26 cellular contexts compared by ENCODE assay signal in the genomic region with DNA sequence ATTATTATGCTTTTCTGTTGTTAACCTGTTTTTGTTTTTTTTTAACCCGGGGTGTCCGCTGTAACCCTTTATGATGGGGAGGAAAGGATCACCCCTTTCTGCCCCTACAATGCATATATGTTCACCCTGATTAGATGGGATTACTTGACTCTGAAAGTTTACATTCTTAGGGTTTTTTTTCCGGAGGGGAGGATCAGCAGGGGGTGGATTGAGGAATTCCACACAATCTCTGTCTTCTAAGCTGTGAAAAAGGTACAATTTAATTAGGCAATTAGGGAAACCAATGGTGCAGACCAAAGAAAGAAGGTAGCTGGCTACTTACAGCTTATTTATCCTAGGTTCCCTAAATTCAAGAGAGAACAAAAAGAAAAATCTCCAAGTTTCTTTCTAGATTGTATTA.
"Had no signal": no experiment of that assay in that cellular context is flagged by ENCODE, and none has a peak within 500 bp of the region (broad histone marks: within the 10 kb centered on the region; RNA-seq: fewer than 3 reads in every experiment).

No MANE protein-coding gene starts in this region.

- H3K27me3 Mint-ChIP-seq: activated B cell treated with CpG ODN at 0.5 μM for 24 hours; activated naive CD8-positive, alpha-beta T cell treated with anti-CD3 and anti-CD28 coated beads for 36 hours; effector memory CD8-positive, alpha-beta T cell; memory B cell; naive thymus-derived CD8-positive, alpha-beta T cell; stimulated activated naive B cell treated with anti-CD40 and anti-IgM and Interleukin-4, amounts not matched to agents 10 μg/mL and 1 μg/mL and 100 μg/mL, for 72 hours had no signal

- H3K4me3 ChIP-seq: adrenal gland, body of pancreas, colonic mucosa, gastroesophageal sphincter, stomach, thyroid gland, upper lobe of right lung had no signal

- H3K4me1 ChIP-seq: adrenal gland, body of pancreas, colonic mucosa, stomach, thyroid gland, upper lobe of right lung had no signal

- H3K36me3 ChIP-seq: colonic mucosa had no signal

- ATAC-seq: activated T-cell treated with anti-CD3 and anti-CD28 coated beads, Interleukin-2, amount 50 U/mL, for 72 hours; body of pancreas; effector memory CD8-positive, alpha-beta T cell; gastroesophageal sphincter; naive thymus-derived CD8-positive, alpha-beta T cell; right cardiac atrium; stimulated activated naive B cell treated with anti-CD40 and anti-IgM and Interleukin-4, amounts not matched to agents 10 μg/mL and 1 μg/mL and 100 μg/mL, for 72 hours; upper lobe of right lung had no signal

- H3K27ac Mint-ChIP-seq: activated B cell treated with CpG ODN at 0.5 μM for 24 hours; activated naive CD8-positive, alpha-beta T cell treated with anti-CD3 and anti-CD28 coated beads for 36 hours; activated T-cell treated with anti-CD3 and anti-CD28 coated beads, Interleukin-2, amount 50 U/mL, for 72 hours; immature natural killer cell; stimulated activated naive B cell treated with anti-CD40 and anti-IgM and Interleukin-4, amounts not matched to agents 10 μg/mL and 1 μg/mL and 100 μg/mL, for 72 hours had no signal

- H3K4me1 Mint-ChIP-seq: immature natural killer cell, neural crest cell had no signal

- H3K4me3 Mint-ChIP-seq: activated B cell treated with CpG ODN at 0.5 μM for 24 hours; activated naive CD8-positive, alpha-beta T cell treated with anti-CD3 and anti-CD28 coated beads for 36 hours; activated T-cell treated with anti-CD3 and anti-CD28 coated beads, Interleukin-2, amount 50 U/mL, for 72 hours; effector memory CD8-positive, alpha-beta T cell; immature natural killer cell; memory B cell; naive thymus-derived CD8-positive, alpha-beta T cell; neural crest cell; stimulated activated naive B cell treated with anti-CD40 and anti-IgM and Interleukin-4, amounts not matched to agents 10 μg/mL and 1 μg/mL and 100 μg/mL, for 72 hours had no signal

- H3K9me3 Mint-ChIP-seq: activated B cell treated with CpG ODN at 0.5 μM for 24 hours; activated naive CD8-positive, alpha-beta T cell treated with anti-CD3 and anti-CD28 coated beads for 36 hours; activated T-cell treated with anti-CD3 and anti-CD28 coated beads, Interleukin-2, amount 50 U/mL, for 72 hours; effector memory CD8-positive, alpha-beta T cell; immature natural killer cell; memory B cell; naive thymus-derived CD8-positive, alpha-beta T cell; neural crest cell; stimulated activated naive B cell treated with anti-CD40 and anti-IgM and Interleukin-4, amounts not matched to agents 10 μg/mL and 1 μg/mL and 100 μg/mL, for 72 hours had no signal

- DNase-seq: activated B cell treated with CpG ODN at 0.5 μM for 24 hours; activated CD4-positive, alpha-beta T cell treated with anti-CD3 and anti-CD28 coated beads, Interleukin-2, amount 50 U/mL, for 1 hour; activated naive CD4-positive, alpha-beta T cell treated with Interleukin-2 at 50 U/mL for 16 hours; activated naive CD8-positive, alpha-beta T cell treated with anti-CD3 and anti-CD28 coated beads for 36 hours; activated T-cell treated with anti-CD3 and anti-CD28 coated beads for 4 hours; activated T-cell treated with anti-CD3 and anti-CD28 coated beads, Interleukin-2, amount 50 U/mL, for 72 hours; adrenal gland; aorta; body of pancreas; cerebellar nuclear complex; colonic mucosa; effector memory CD8-positive, alpha-beta T cell; hippocampal formation; immature natural killer cell; naive thymus-derived CD8-positive, alpha-beta T cell; right cardiac atrium; stimulated activated CD4-positive, alpha-beta T cell treated with anti-CD3 and anti-CD28 coated beads, Interleukin-15, amount 100 ng/mL, for 24 hours; stimulated activated CD4-positive, alpha-beta T cell treated with anti-CD3 and anti-CD28 coated beads, Interleukin-2, amount 100 ng/mL, for 24 hours; stimulated activated naive B cell treated with anti-CD40 and anti-IgM and Interleukin-4, amounts not matched to agents 10 μg/mL and 1 μg/mL and 100 μg/mL, for 72 hours; stomach; T-helper 2 cell; thyroid gland; upper lobe of right lung had no signal

- H3K9me3 ChIP-seq: adrenal gland, body of pancreas, colonic mucosa, gastroesophageal sphincter, stomach, thyroid gland, upper lobe of right lung had no signal

- H3K27me3 ChIP-seq: adrenal gland, body of pancreas, colonic mucosa, gastroesophageal sphincter, stomach, thyroid gland, upper lobe of right lung had no signal

- H3K27ac ChIP-seq: adrenal gland, body of pancreas, colonic mucosa, gastroesophageal sphincter, stomach, thyroid gland, upper lobe of right lung had no signal
